Comparison of ENCODE assay signal across 2 cellular contexts in the genomic region with DNA sequence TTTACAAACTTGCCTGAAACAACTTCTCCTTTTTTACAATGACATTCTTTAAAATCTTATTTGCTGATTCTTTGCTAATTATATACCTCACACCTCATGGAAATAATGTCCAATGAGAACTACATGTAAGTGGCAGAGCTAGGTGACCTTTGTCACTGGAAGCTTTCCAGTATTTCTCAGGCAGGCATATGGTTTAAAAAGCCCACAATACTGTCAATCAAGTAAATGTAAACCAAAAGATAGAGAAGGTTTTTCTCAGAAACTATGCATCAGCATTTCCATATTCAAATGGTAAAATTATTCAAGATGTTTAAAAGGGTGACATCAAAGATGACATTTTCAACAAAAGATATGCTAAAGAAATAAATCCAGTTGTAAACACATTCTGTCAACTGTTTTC.
TF ChIP-seq lines count a peak whose summit lies in the region.

No MANE protein-coding gene starts in this region.

TF ChIP-seq in SK-N-SH, 30 proteins besides CTCF, POLR2A, EP300 and RAD21 (continued from another document):
- TF ChIP-seq, protein P1, sequence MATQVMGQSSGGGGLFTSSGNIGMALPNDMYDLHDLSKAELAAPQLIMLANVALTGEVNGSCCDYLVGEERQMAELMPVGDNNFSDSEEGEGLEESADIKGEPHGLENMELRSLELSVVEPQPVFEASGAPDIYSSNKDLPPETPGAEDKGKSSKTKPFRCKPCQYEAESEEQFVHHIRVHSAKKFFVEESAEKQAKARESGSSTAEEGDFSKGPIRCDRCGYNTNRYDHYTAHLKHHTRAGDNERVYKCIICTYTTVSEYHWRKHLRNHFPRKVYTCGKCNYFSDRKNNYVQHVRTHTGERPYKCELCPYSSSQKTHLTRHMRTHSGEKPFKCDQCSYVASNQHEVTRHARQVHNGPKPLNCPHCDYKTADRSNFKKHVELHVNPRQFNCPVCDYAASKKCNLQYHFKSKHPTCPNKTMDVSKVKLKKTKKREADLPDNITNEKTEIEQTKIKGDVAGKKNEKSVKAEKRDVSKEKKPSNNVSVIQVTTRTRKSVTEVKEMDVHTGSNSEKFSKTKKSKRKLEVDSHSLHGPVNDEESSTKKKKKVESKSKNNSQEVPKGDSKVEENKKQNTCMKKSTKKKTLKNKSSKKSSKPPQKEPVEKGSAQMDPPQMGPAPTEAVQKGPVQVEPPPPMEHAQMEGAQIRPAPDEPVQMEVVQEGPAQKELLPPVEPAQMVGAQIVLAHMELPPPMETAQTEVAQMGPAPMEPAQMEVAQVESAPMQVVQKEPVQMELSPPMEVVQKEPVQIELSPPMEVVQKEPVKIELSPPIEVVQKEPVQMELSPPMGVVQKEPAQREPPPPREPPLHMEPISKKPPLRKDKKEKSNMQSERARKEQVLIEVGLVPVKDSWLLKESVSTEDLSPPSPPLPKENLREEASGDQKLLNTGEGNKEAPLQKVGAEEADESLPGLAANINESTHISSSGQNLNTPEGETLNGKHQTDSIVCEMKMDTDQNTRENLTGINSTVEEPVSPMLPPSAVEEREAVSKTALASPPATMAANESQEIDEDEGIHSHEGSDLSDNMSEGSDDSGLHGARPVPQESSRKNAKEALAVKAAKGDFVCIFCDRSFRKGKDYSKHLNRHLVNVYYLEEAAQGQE (IDR thresholded peaks at IDR 0.05; ENCODE audit: low read depth, low read length): no peak
- TF ChIP-seq MXI1 (IDR thresholded peaks at IDR 0.05; ENCODE audit: low read depth, low read length) (no peak), POLR2AphosphoS5 (IDR thresholded peaks at IDR 0.05; ENCODE audit: low read depth, low read length) (no peak)
- TF ChIP-seq, protein P2, sequence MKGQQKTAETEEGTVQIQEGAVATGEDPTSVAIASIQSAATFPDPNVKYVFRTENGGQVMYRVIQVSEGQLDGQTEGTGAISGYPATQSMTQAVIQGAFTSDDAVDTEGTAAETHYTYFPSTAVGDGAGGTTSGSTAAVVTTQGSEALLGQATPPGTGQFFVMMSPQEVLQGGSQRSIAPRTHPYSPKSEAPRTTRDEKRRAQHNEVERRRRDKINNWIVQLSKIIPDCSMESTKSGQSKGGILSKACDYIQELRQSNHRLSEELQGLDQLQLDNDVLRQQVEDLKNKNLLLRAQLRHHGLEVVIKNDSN (IDR thresholded peaks at IDR 0.05; ENCODE audit: borderline replicate concordance, low read depth): no peak
TF ChIP-seq in SK-N-SH: peak in this region for 0.

TF ChIP-seq in SK-N-SH treated with all-trans-retinoic acid at 6 μM for 48 hours, 23 proteins besides CTCF, POLR2A, EP300 and RAD21 (continued from another document):
- TF ChIP-seq, protein P3, sequence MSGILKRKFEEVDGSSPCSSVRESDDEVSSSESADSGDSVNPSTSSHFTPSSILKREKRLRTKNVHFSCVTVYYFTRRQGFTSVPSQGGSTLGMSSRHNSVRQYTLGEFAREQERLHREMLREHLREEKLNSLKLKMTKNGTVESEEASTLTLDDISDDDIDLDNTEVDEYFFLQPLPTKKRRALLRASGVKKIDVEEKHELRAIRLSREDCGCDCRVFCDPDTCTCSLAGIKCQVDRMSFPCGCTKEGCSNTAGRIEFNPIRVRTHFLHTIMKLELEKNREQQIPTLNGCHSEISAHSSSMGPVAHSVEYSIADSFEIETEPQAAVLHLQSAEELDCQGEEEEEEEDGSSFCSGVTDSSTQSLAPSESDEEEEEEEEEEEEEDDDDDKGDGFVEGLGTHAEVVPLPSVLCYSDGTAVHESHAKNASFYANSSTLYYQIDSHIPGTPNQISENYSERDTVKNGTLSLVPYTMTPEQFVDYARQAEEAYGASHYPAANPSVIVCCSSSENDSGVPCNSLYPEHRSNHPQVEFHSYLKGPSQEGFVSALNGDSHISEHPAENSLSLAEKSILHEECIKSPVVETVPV (CRISPR knock-in tag; IDR thresholded peaks at IDR 0.05): no peak
